Comparison of ENCODE assay signal across 1 cellular context in genomic region chr12:43758247-43758727, GRCh38.
TF ChIP-seq lines count a peak whose summit lies in the region.

No MANE protein-coding gene starts in this region.

TF ChIP-seq in HepG2, 621 proteins besides CTCF, POLR2A, EP300 and RAD21 (continued from another document and continues in another):
- TF ChIP-seq TERF1 (CRISPR knock-in tag; IDR thresholded peaks at IDR 0.05) = no peak
- TF ChIP-seq KLF13 (CRISPR knock-in tag; IDR thresholded peaks at IDR 0.05) = no peak
- TF ChIP-seq ZBTB7A (CRISPR knock-in tag; IDR thresholded peaks at IDR 0.05) = no peak
- no peak for TF ChIP-seq ZNF776 (CRISPR knock-in tag; IDR thresholded peaks at IDR 0.05)
- TF ChIP-seq SP5 (CRISPR knock-in tag; IDR thresholded peaks at IDR 0.05; ENCODE audit: borderline replicate concordance, low read depth) = no peak
- no peak for TF ChIP-seq CSRNP1 (CRISPR knock-in tag; IDR thresholded peaks at IDR 0.05)
- TF ChIP-seq MXD4 (CRISPR knock-in tag; IDR thresholded peaks at IDR 0.05) = peak; percentile 70; the same call in 1 of the 2 replicates
- TF ChIP-seq, protein P1, sequence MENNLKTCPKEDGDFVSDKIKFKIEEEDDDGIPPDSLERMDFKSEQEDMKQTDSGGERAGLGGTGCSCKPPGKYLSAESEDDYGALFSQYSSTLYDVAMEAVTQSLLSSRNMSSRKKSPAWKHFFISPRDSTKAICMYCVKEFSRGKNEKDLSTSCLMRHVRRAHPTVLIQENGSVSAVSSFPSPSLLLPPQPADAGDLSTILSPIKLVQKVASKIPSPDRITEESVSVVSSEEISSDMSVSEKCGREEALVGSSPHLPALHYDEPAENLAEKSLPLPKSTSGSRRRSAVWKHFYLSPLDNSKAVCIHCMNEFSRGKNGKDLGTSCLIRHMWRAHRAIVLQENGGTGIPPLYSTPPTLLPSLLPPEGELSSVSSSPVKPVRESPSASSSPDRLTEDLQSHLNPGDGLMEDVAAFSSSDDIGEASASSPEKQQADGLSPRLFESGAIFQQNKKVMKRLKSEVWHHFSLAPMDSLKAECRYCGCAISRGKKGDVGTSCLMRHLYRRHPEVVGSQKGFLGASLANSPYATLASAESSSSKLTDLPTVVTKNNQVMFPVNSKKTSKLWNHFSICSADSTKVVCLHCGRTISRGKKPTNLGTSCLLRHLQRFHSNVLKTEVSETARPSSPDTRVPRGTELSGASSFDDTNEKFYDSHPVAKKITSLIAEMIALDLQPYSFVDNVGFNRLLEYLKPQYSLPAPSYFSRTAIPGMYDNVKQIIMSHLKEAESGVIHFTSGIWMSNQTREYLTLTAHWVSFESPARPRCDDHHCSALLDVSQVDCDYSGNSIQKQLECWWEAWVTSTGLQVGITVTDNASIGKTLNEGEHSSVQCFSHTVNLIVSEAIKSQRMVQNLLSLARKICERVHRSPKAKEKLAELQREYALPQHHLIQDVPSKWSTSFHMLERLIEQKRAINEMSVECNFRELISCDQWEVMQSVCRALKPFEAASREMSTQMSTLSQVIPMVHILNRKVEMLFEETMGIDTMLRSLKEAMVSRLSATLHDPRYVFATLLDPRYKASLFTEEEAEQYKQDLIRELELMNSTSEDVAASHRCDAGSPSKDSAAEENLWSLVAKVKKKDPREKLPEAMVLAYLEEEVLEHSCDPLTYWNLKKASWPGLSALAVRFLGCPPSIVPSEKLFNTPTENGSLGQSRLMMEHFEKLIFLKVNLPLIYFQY (CRISPR knock-in tag; IDR thresholded peaks at IDR 0.05; ENCODE audit: borderline replicate concordance) = no peak
- no peak for TF ChIP-seq CBX1 (IDR thresholded peaks at IDR 0.05; ENCODE audit: low read depth)
- TF ChIP-seq NONO (IDR thresholded peaks at IDR 0.05) = no peak
- no peak for TF ChIP-seq NONO (CRISPR knock-in tag; conservative IDR thresholded peaks at IDR 0.05)
- TF ChIP-seq GRHL1 (CRISPR knock-in tag; conservative IDR thresholded peaks at IDR 0.05) = no peak
- TF ChIP-seq ZNF224 (CRISPR knock-in tag; IDR thresholded peaks at IDR 0.05) = no peak
- no peak for TF ChIP-seq BRD4 (CRISPR knock-in tag; IDR thresholded peaks at IDR 0.05)
- TF ChIP-seq ZNF354B (CRISPR knock-in tag; IDR thresholded peaks at IDR 0.05) = 0 out of 2 replicates have a peak, but pooled peaks have one; percentile 31
- no peak for TF ChIP-seq ZNF761 (CRISPR knock-in tag; conservative IDR thresholded peaks at IDR 0.05)
- no peak for TF ChIP-seq ZFYVE20 (CRISPR knock-in tag; IDR thresholded peaks at IDR 0.05; ENCODE audit: borderline replicate concordance, low read depth)
- TF ChIP-seq YEATS2 (CRISPR knock-in tag; IDR thresholded peaks at IDR 0.05; ENCODE audit: borderline replicate concordance) = no peak; the same call in 1 of the 2 replicates
- no peak for TF ChIP-seq ZFP36 (IDR thresholded peaks at IDR 0.05; ENCODE audit: borderline replicate concordance, low read depth, low read length, partially characterized antibody)
- no peak for TF ChIP-seq SAFB2 (CRISPR knock-in tag; IDR thresholded peaks at IDR 0.05; ENCODE audit: borderline replicate concordance, low read depth)
- no peak for TF ChIP-seq ZNF138 (CRISPR knock-in tag; IDR thresholded peaks at IDR 0.05; ENCODE audit: low read depth)
- TF ChIP-seq ZSCAN30 (CRISPR knock-in tag; IDR thresholded peaks at IDR 0.05) = no peak
- peak; percentile 42 for TF ChIP-seq ZNF709 (CRISPR knock-in tag; IDR thresholded peaks at IDR 0.05)
- TF ChIP-seq ZFX (CRISPR knock-in tag; IDR thresholded peaks at IDR 0.05; ENCODE audit: low read depth) = peak; percentile 59; the same call in 1 of the 2 replicates
- TF ChIP-seq ZNF512B (CRISPR knock-in tag; IDR thresholded peaks at IDR 0.05; ENCODE audit: borderline replicate concordance) = no peak
- TF ChIP-seq, protein P2, sequence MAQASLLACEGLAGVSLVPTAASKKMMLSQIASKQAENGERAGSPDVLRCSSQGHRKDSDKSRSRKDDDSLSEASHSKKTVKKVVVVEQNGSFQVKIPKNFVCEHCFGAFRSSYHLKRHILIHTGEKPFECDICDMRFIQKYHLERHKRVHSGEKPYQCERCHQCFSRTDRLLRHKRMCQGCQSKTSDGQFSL (CRISPR knock-in tag; IDR thresholded peaks at IDR 0.05) = peak; percentile 12; the same call in 1 of the 2 replicates
- no peak for TF ChIP-seq TBP (CRISPR knock-in tag; IDR thresholded peaks at IDR 0.05)
- TF ChIP-seq, protein P3, sequence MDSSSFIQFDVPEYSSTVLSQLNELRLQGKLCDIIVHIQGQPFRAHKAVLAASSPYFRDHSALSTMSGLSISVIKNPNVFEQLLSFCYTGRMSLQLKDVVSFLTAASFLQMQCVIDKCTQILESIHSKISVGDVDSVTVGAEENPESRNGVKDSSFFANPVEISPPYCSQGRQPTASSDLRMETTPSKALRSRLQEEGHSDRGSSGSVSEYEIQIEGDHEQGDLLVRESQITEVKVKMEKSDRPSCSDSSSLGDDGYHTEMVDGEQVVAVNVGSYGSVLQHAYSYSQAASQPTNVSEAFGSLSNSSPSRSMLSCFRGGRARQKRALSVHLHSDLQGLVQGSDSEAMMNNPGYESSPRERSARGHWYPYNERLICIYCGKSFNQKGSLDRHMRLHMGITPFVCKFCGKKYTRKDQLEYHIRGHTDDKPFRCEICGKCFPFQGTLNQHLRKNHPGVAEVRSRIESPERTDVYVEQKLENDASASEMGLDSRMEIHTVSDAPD (CRISPR knock-in tag; IDR thresholded peaks at IDR 0.05) = no peak
- peak; percentile 40; the same call in 1 of the 2 replicates for TF ChIP-seq SIN3A (IDR thresholded peaks at IDR 0.05; ENCODE audit: borderline replicate concordance, low read depth, low read length)
- TF ChIP-seq ZNF747 (CRISPR knock-in tag; IDR thresholded peaks at IDR 0.05; ENCODE audit: borderline replicate concordance) = 0 out of 2 replicates have a peak, but pooled peaks have one; percentile 29
- peak; percentile 19; the same call in 1 of the 2 replicates for TF ChIP-seq TGIF2 (CRISPR knock-in tag; IDR thresholded peaks at IDR 0.05)
- TF ChIP-seq ZNF446 (CRISPR knock-in tag; IDR thresholded peaks at IDR 0.05) = peak; percentile 47; the same call in 1 of the 2 replicates
- TF ChIP-seq NR3C1 (CRISPR knock-in tag; IDR thresholded peaks at IDR 0.05) = no peak
- TF ChIP-seq, protein P4, sequence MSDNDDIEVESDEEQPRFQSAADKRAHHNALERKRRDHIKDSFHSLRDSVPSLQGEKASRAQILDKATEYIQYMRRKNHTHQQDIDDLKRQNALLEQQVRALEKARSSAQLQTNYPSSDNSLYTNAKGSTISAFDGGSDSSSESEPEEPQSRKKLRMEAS (IDR thresholded peaks at IDR 0.05) = peak; percentile 73
- TF ChIP-seq HNRNPL (IDR thresholded peaks at IDR 0.05; ENCODE audit: low read depth, low read length) = no peak
- TF ChIP-seq TARDBP (CRISPR knock-in tag; IDR thresholded peaks at IDR 0.05) = no peak
- TF ChIP-seq ZBTB46 (CRISPR knock-in tag; IDR thresholded peaks at IDR 0.05; ENCODE audit: borderline replicate concordance) = no peak
- no peak for TF ChIP-seq KLF16 (CRISPR knock-in tag; IDR thresholded peaks at IDR 0.05)
- 0 out of 2 replicates have a peak, but pooled peaks have one; percentile 14 for TF ChIP-seq XBP1 (CRISPR knock-in tag; IDR thresholded peaks at IDR 0.05)
- no peak for TF ChIP-seq PHF5A (CRISPR knock-in tag; IDR thresholded peaks at IDR 0.05; ENCODE audit: low read depth, unreplicated experiment)
- peak; percentile 70; the same call in 1 of the 2 replicates for TF ChIP-seq ZNF605 (CRISPR knock-in tag; IDR thresholded peaks at IDR 0.05)
- TF ChIP-seq ZBTB21 (CRISPR knock-in tag; IDR thresholded peaks at IDR 0.05) = no peak
- TF ChIP-seq SETDB1 (CRISPR knock-in tag; IDR thresholded peaks at IDR 0.05; ENCODE audit: borderline replicate concordance) = no peak
- TF ChIP-seq ZNF329 (CRISPR knock-in tag; IDR thresholded peaks at IDR 0.05; ENCODE audit: low read depth) = no peak
- TF ChIP-seq MIER3 (CRISPR knock-in tag; IDR thresholded peaks at IDR 0.05; ENCODE audit: borderline replicate concordance) = no peak
- TF ChIP-seq POGZ (CRISPR knock-in tag; IDR thresholded peaks at IDR 0.05) = no peak
- no peak for TF ChIP-seq NPAS2 (CRISPR knock-in tag; IDR thresholded peaks at IDR 0.05; ENCODE audit: borderline replicate concordance)
- no peak for TF ChIP-seq ZNF326 (CRISPR knock-in tag; IDR thresholded peaks at IDR 0.05; ENCODE audit: borderline replicate concordance)
